Comparison of ENCODE assay signal across 10 cellular contexts in the genomic region with DNA sequence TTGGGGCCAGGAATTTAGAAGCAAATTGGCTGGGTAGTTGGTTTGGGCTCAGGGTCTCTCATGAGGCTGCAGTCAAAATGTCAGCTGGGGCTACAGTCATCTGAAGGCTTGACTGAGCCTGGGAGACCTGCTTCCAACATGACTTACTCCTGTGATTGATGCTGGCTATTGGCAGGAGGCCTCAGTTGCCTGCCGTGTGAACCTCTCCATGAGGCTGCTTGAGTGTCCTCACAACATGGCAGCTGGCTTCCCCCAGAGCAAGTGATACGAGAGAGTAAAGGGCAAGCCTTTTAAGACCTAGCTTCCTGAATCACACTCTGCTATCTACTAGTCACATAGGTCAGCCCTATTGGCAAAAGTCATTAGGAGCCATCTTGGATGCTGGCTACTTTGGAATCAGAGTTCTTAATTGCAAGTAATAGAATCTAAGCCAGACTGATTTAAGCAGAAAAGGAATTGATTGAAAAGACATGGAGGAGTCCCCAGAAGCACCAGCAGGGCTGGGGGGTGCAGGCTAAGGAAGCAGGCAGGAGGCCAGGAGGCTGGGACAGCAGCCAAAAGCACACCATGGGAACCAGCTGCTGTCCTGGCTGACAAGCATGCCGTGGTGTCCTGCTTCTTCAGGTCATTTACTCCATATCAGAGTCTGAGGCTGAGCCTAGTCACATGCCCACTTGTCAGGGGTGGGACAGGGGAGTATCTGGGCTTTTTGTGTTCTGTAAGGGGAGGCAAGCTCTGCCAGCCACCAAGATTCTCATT. TPM values are rescaled to one million over a fixed set of nuclear protein-coding genes. Genes with fewer than 3 reads are reported as not detected.
DNase-seq lines count a peak whose midpoint lies in the region; ATAC-seq lines count a peak whose summit lies in the region.
"Had no signal": no experiment of that assay in that cellular context is flagged by ENCODE, and none has a peak within 500 bp of the region (broad histone marks: within the 10 kb centered on the region; RNA-seq: fewer than 3 reads in every experiment).

No MANE protein-coding gene starts in this region.

- ATAC-seq in HG03139 (IDR thresholded peaks at IDR 0.05; ENCODE audit: unreplicated experiment): no peak

- H3K4me3 ChIP-seq in skeletal muscle cell (ENCODE audit: low read depth, low read length): no peak overlapping the region
- H3K4me3 ChIP-seq: skin epidermis had no signal

- DNase-seq in HK-2 (ENCODE audit: unreplicated experiment) (peak; percentile 20), RPMI7951 (ENCODE audit: low read depth) (peak; percentile 63), glomerular visceral epithelial cell (ENCODE audit: extremely low spot score) (peak; percentile 61), skeletal muscle cell (ENCODE audit: low read depth) (peak; percentile 21), HPDE6-E6E7 (ENCODE audit: extremely low spot score) (no peak), T-helper 9 cell (no peak)
- DNase-seq: H7, Karpas-422 had no signal

RNA-seq across cellular contexts. Expression of gene GIGYF2, which starts 7.8 kb away (rescaled TPM):
- 36.3 and 46.9 TPM in 2 replicates for total RNA-seq in RPMI7951 (2014; rRNA removed; shearing (Covaris generic))

RNA-seq across cellular contexts. Expression of gene EFHD1, which starts 55.9 kb away (rescaled TPM):
- 1.2 and 1.7 TPM in 2 replicates for total RNA-seq in RPMI7951 (2014; rRNA removed; shearing (Covaris generic))

Comparison
In these comparisons a context has a peak if more than half of its experiments do, and no peak if none do; other contexts are left out.
1. DNase-seq: peak in HK-2 (single experiment), RPMI7951 (single experiment), glomerular visceral epithelial cell (single experiment) and skeletal muscle cell (single experiment); none in HPDE6-E6E7 (single experiment) and T-helper 9 cell (single experiment).